8 cellular contexts compared by ENCODE assay signal in genomic region chr12:75641031-75641780, GRCh38.
DNase-seq lines count a peak whose midpoint lies in the region; ATAC-seq and TF ChIP-seq lines count a peak whose summit lies in the region.

No MANE protein-coding gene starts in this region.

- H3K4me3 ChIP-seq in AG10803 (ENCODE audit: low read length): no peak overlapping the region

- ATAC-seq in GM19324 (IDR thresholded peaks at IDR 0.05; ENCODE audit: low FRiP score, unreplicated experiment): peak; percentile 98
- peak; percentile 98 for ATAC-seq in HG03196 (IDR thresholded peaks at IDR 0.05; ENCODE audit: unreplicated experiment)
- no peak for ATAC-seq in Right ventricle myocardium inferior

- no peak for TF ChIP-seq CTCF in AG10803 (conservative IDR thresholded peaks at IDR 0.05; ENCODE audit: low read length)

- intact Hi-C loops in Right ventricle myocardium inferior (cut with DNase I): no loop called here

- DNase-seq in AG10803 (ENCODE audit: low read depth): peak; percentile 91
- peak; percentile 82 for DNase-seq in SKM-1 treated with dmso at 0.1 percent for 144 hours (lab: John Stamatoyannopoulos, UW; ENCODE audit: unreplicated experiment)
- DNase-seq in dedifferentiated amniotic fluid mesenchymal stem cell (ENCODE audit: extremely low spot score): peak; percentile 73
- peak; percentile 51 to 52 for DNase-seq in stimulated activated CD4-positive, alpha-beta T cell treated with anti-CD3 and anti-CD28 coated beads, Interleukin-2, amount 100 ng/mL, for 24 hours
- DNase-seq in NCI-H187 (lab: John Stamatoyannopoulos, UW): no peak
- DNase-seq in Right ventricle myocardium inferior (ENCODE audit: missing footprints): no peak

Comparison
In these comparisons a context has a peak if more than half of its experiments do, and no peak if none do; other contexts are left out.
1. DNase-seq: peak in AG10803 (single experiment), SKM-1 treated with dmso at 0.1 percent for 144 hours (single experiment), dedifferentiated amniotic fluid mesenchymal stem cell (single experiment) and stimulated activated CD4-positive, alpha-beta T cell treated with anti-CD3 and anti-CD28 coated beads, Interleukin-2, amount 100 ng/mL, for 24 hours (2 of 2); none in NCI-H187 (0 of 2) and Right ventricle myocardium inferior (single experiment).